Comparison of ENCODE assay signal across 27 cellular contexts in genomic region chr9:135561391-135562234, GRCh38. TPM values are rescaled to one million over a fixed set of nuclear protein-coding genes. Genes with fewer than 3 reads are reported as not detected.
DNase-seq lines count a peak whose midpoint lies in the region; ATAC-seq and TF ChIP-seq lines count a peak whose summit lies in the region.
"Had no signal": no experiment of that assay in that cellular context is flagged by ENCODE, and none has a peak within 500 bp of the region (broad histone marks: within the 10 kb centered on the region; RNA-seq: fewer than 3 reads in every experiment).

Gene PAEP, plus strand, starts transcription at chr9:135561756.

- no peak within 1 kb of the TSS for H3K4me3 Mint-ChIP-seq in type B pancreatic cell
- H3K4me3 Mint-ChIP-seq: activated naive CD8-positive, alpha-beta T cell; CD4-positive, alpha-beta T cell; central memory CD8-positive, alpha-beta T cell; mesothelial cell of epicardium; naive thymus-derived CD4-positive, alpha-beta T cell had no signal

- H3K4me1 ChIP-seq in HEK293 (ENCODE audit: control insufficient read depth, insufficient read depth, low read length): no peaks in the 10 kb centered on the region
- H3K4me1 ChIP-seq in OCI-LY7 (ENCODE audit: insufficient read depth, low read length, poor library complexity, severe bottlenecking): no peaks in the 10 kb centered on the region
- H3K4me1 ChIP-seq: foreskin keratinocyte, left lung, vagina had no signal

- H3K79me2 ChIP-seq in OCI-LY7 (ENCODE audit: insufficient read depth, low read depth, low read length): no peaks in the 10 kb centered on the region

- H3K9me3 Mint-ChIP-seq in type B pancreatic cell: no peaks in the 10 kb centered on the region
- H3K9me3 Mint-ChIP-seq: activated T-helper 2 cell treated with anti-CD3 and anti-CD28 coated beads, Interferon-gamma antibody, Interleukin-2, Interleukin-4, amounts not matched to agents 10 μg/mL and 5 μg/mL and 100 μg/mL, durations not matched to agents 14 hours and 24 hours and 36 hours; CD4-positive, alpha-beta T cell; central memory CD8-positive, alpha-beta T cell; mesothelial cell of epicardium had no signal

- H3K27ac ChIP-seq in HEK293 (ENCODE audit: extremely low read depth, low read depth, low read length): no peak within 1 kb of the TSS
- no peak within 1 kb of the TSS for H3K27ac ChIP-seq in OCI-LY7 (ENCODE audit: low read depth, low read length, poor library complexity, severe bottlenecking)
- H3K27ac ChIP-seq: foreskin keratinocyte, left lung, vagina had no signal

- H3K27ac Mint-ChIP-seq in type B pancreatic cell: no peak within 1 kb of the TSS
- H3K27ac Mint-ChIP-seq: activated naive CD8-positive, alpha-beta T cell; activated T-helper 2 cell treated with anti-CD3 and anti-CD28 coated beads, Interferon-gamma antibody, Interleukin-2, Interleukin-4, amounts not matched to agents 10 μg/mL and 5 μg/mL and 100 μg/mL, durations not matched to agents 14 hours and 24 hours and 36 hours; CD4-positive, alpha-beta T cell; mesothelial cell of epicardium had no signal

- ATAC-seq in HG02678 (IDR thresholded peaks at IDR 0.05; ENCODE audit: unreplicated experiment): no peak
- ATAC-seq: foreskin keratinocyte; left lung; naive thymus-derived CD4-positive, alpha-beta T cell had no signal

- no peaks in the 10 kb centered on the region for H3K36me3 ChIP-seq in HEK293 (ENCODE audit: control insufficient read depth in 2 of 2, insufficient read depth in 1 of 2, low read length in 2 of 2)
- no peaks in the 10 kb centered on the region for H3K36me3 ChIP-seq in OCI-LY7 (ENCODE audit: insufficient read depth, low read length)
- H3K36me3 ChIP-seq: left lung, vagina had no signal

- no peak within 1 kb of the TSS for H3K4me3 ChIP-seq in HEK293 (ENCODE audit: low read depth, low read length)
- H3K4me3 ChIP-seq in fibroblast of pulmonary artery (replicated peaks; ENCODE audit: low read depth, low read length): no peak within 1 kb of the TSS
- no peak within 1 kb of the TSS for H3K4me3 ChIP-seq in OCI-LY7 (ENCODE audit: low read depth, low read length, poor library complexity, severe bottlenecking)
- H3K4me3 ChIP-seq: left lung, vagina had no signal

- TF ChIP-seq CTCF in HEK293 (tag by site-specific recombination; IDR thresholded peaks at IDR 0.05) (no peak), fibroblast of pulmonary artery (IDR thresholded peaks at IDR 0.05; ENCODE audit: low read length, missing control alignments) (no peak), type B pancreatic cell (conservative IDR thresholded peaks at IDR 0.05) (no peak), OCI-LY7 (conservative IDR thresholded peaks at IDR 0.05; ENCODE audit: low read length) (no peak)

- H3K9me3 ChIP-seq in HEK293 (ENCODE audit: control insufficient read depth, insufficient read depth, low read depth, low read length) (no peaks in the 10 kb centered on the region), OCI-LY7 (ENCODE audit: low read length) (no peaks in the 10 kb centered on the region)
- H3K9me3 ChIP-seq: left lung, vagina had no signal

- no peak within 1 kb of the TSS for H2AFZ ChIP-seq in OCI-LY7 (ENCODE audit: low read length)

- POLR2A ChIA-PET in HEK293 (lab: Yijun Ruan, JAX): no interaction called here
- POLR2A ChIA-PET in OCI-LY7 (lab: Charles Lee): no interaction called here

- no TSS peak for BruUV-seq in OCI-LY7 (replicated peaks; lab: Mats Ljungman, UMichigan)

- no peak within 1 kb of the TSS for H3K4me2 ChIP-seq in OCI-LY7 (ENCODE audit: low read length)

- H3K36me3 Mint-ChIP-seq in type B pancreatic cell: no peaks in the 10 kb centered on the region
- H3K36me3 Mint-ChIP-seq: activated naive CD8-positive, alpha-beta T cell; mesothelial cell of epicardium; naive thymus-derived CD4-positive, alpha-beta T cell had no signal

- no peaks in the 10 kb centered on the region for H3K4me1 Mint-ChIP-seq in type B pancreatic cell (ENCODE audit: unreplicated experiment)
- H3K4me1 Mint-ChIP-seq: central memory CD8-positive, alpha-beta T cell; naive thymus-derived CD4-positive, alpha-beta T cell had no signal

- no peaks in the 10 kb centered on the region for H3K9me2 ChIP-seq in OCI-LY7 (ENCODE audit: insufficient read depth, low read length)

- intact Hi-C loops in OCI-LY7 (cut with micrococcal nuclease; ENCODE audit: unreplicated experiment): no loop called here

- DNase-seq in RKO (ENCODE audit: low spot score) (peak; percentile 62), fibroblast of pulmonary artery (ENCODE audit: low read depth) (peak; percentile 22), type B pancreatic cell (ENCODE audit: extremely low spot score, unreplicated experiment) (peak; percentile 63), NCI-H774 (lab: John Stamatoyannopoulos, UW) (no peak), OCI-LY7 (ENCODE audit: low spot score) (no peak)
- DNase-seq: activated CD8-positive, alpha-beta memory T cell treated with anti-CD3 and anti-CD28 coated beads, Interleukin-2, amount 50 U/mL, for 48 hours; CD4-positive, alpha-beta T cell; foreskin keratinocyte; hippocampal formation; KBM-7; left lung; naive thymus-derived CD4-positive, alpha-beta T cell; NCI-H1694; NCI-H2171; NCI-H524 treated with DMSO at 0.1 percent for 48 hours; retina; stimulated activated CD4-positive, alpha-beta T cell treated with anti-CD3 and anti-CD28 coated beads, Interleukin-2, amount 100 ng/mL, for 24 hours had no signal

- H4K20me1 ChIP-seq in OCI-LY7 (ENCODE audit: insufficient read depth, low read length): no peaks in the 10 kb centered on the region

- CTCF ChIA-PET in HEK293 (lab: Yijun Ruan, JAX): interaction anchor here (0.5 kb wide), 1 partner anchor 57 kb away, joined by 8 read pairs; no protein-coding TSS in a partner anchor
- CTCF ChIA-PET in OCI-LY7 (lab: Charles Lee; ENCODE audit: unreplicated experiment): no interaction called here

- H3K27me3 Mint-ChIP-seq in type B pancreatic cell: no peaks in the 10 kb centered on the region

TF ChIP-seq in HEK293, 187 proteins besides CTCF, POLR2A, EP300 and RAD21:
- TF ChIP-seq ZNF350 (tag by site-specific recombination; IDR thresholded peaks at IDR 0.05) (no peak), ZBTB48 (tag by site-specific recombination; IDR thresholded peaks at IDR 0.05) (no peak), ZNF654 (tag by site-specific recombination; IDR thresholded peaks at IDR 0.05; ENCODE audit: low read depth) (no peak), ZNF776 (tag by site-specific recombination; IDR thresholded peaks at IDR 0.05; ENCODE audit: borderline replicate concordance) (no peak), ZFHX2 (tag by site-specific recombination; conservative IDR thresholded peaks at IDR 0.05) (peak; percentile 87), EGR2 (tag by site-specific recombination; IDR thresholded peaks at IDR 0.05; ENCODE audit: low read depth) (peak; percentile 83)

RNA-seq across cellular contexts. Expression of gene PAEP, which starts in this region (rescaled TPM):
- not detected in 2 replicates for total RNA-seq in type B pancreatic cell (ENCODE audit: low replicate concordance)
- not detected in 2 replicates for total RNA-seq in OCI-LY7 (2014; rRNA removed; shearing (Covaris generic))
- total RNA-seq in OCI-LY7 (2022): not detected in 2 replicates
- total RNA-seq: activated T-helper 2 cell treated with anti-CD3 and anti-CD28 coated beads, Interferon-gamma antibody, Interleukin-2, Interleukin-4, amounts not matched to agents 10 μg/mL and 5 μg/mL and 100 μg/mL, durations not matched to agents 14 hours and 24 hours and 36 hours; CD4-positive, alpha-beta T cell; epithelial cell of proximal tubule; foreskin keratinocyte; left lung; mesothelial cell of epicardium; naive thymus-derived CD4-positive, alpha-beta T cell; omental fat pad; subcutaneous adipose tissue; vagina had no signal

Comparison
In these comparisons a context has a peak if more than half of its experiments do, and no peak if none do; other contexts are left out.
1. Peak in DNase-seq in type B pancreatic cell; RNA of the gene not detected or under 1 TPM.
2. DNase-seq: peak in RKO (single experiment) and fibroblast of pulmonary artery (single experiment); none in NCI-H774 (single experiment) and OCI-LY7 (single experiment).